ENCODE assay signal across 1 cellular context in genomic region chr6:4666886-4667513, GRCh38.
TF ChIP-seq lines count a peak whose summit lies in the region.

No MANE protein-coding gene starts in this region.

TF ChIP-seq in H1, 55 proteins besides CTCF, POLR2A, EP300 and RAD21 (continued from another document):
- TF ChIP-seq CBX5 (IDR thresholded peaks at IDR 0.05; ENCODE audit: low read depth, low read length) (no peak), JUND (IDR thresholded peaks at IDR 0.05; ENCODE audit: low read length) (no peak), TAF1 (IDR thresholded peaks at IDR 0.05; ENCODE audit: low read depth, low read length) (no peak), SAP30 (IDR thresholded peaks at IDR 0.05; ENCODE audit: insufficient read depth, insufficient replicate concordance, low read length) (no peak), NANOG (IDR thresholded peaks at IDR 0.05; ENCODE audit: insufficient read depth, low read depth, low read length, poor library complexity, severe bottlenecking) (no peak), SRF (IDR thresholded peaks at IDR 0.05; ENCODE audit: low read depth, low read length) (no peak), EGR1 (IDR thresholded peaks at IDR 0.05; ENCODE audit: borderline replicate concordance, low read depth, low read length) (no peak), BRCA1 (IDR thresholded peaks at IDR 0.05; ENCODE audit: low read depth, low read length) (no peak), TEAD4 (IDR thresholded peaks at IDR 0.05; ENCODE audit: low read depth, low read length) (no peak), SIRT6 (IDR thresholded peaks at IDR 0.05; ENCODE audit: low read length) (no peak), CHD7 (IDR thresholded peaks at IDR 0.05; ENCODE audit: insufficient replicate concordance, low read length) (no peak), KDM4A (IDR thresholded peaks at IDR 0.05; ENCODE audit: low read depth, low read length, severe bottlenecking) (no peak)
